Comparison of ENCODE assay signal across 13 cellular contexts in genomic region chr11:12285811-12286222, GRCh38.
A peak's percentile ranks its signal among the peaks of the same experiment; 100 is the strongest.
DNase-seq lines count a peak whose midpoint lies in the region; ATAC-seq and TF ChIP-seq lines count a peak whose summit lies in the region.
"Had no signal": no experiment of that assay in that cellular context is flagged by ENCODE, and none has a peak within 500 bp of the region (broad histone marks: within the 10 kb centered on the region; RNA-seq: fewer than 3 reads in every experiment).

No MANE protein-coding gene starts in this region.

- ATAC-seq in Panc1 (no peak), HG03280 (IDR thresholded peaks at IDR 0.05; ENCODE audit: unreplicated experiment) (no peak), HG02981 (IDR thresholded peaks at IDR 0.05; ENCODE audit: unreplicated experiment) (no peak)
- ATAC-seq: T-cell had no signal

- TF ChIP-seq EP300 in esophagus muscularis mucosa (IDR thresholded peaks at IDR 0.05) (no peak), sigmoid colon (IDR thresholded peaks at IDR 0.05) (no peak)

- TF ChIP-seq POLR2A in esophagus muscularis mucosa (IDR thresholded peaks at IDR 0.05; ENCODE audit: low read depth) (no peak), sigmoid colon (IDR thresholded peaks at IDR 0.05) (no peak)

- POLR2A ChIA-PET in Panc1 (lab: Charles Lee): no interaction called here

- in situ Hi-C loops in Panc1 (cut with HindIII; ENCODE audit: low pct_unique_long_range_greater_than_20kb, low sequenced_read_pairs): no loop called here

- H3K4me3 ChIP-seq in Panc1 (ENCODE audit: low read depth in 2 of 2, low read length in 2 of 2): no peak overlapping the region
- no peak overlapping the region for H3K4me3 ChIP-seq in esophagus muscularis mucosa
- no peak overlapping the region for H3K4me3 ChIP-seq in sigmoid colon
- H3K4me3 ChIP-seq: dorsolateral prefrontal cortex, upper lobe of left lung had no signal

- H3K4me1 ChIP-seq in Panc1 (ENCODE audit: control insufficient read depth, insufficient read depth, low read length) (peaks cover 45% of the 10 kb centered on the region), esophagus muscularis mucosa (peaks cover 20 to 57% (median 53%) of the 10 kb centered on the region in 4 donors), sigmoid colon (peaks cover 0 to 57% (median 50%) of the 10 kb centered on the region in 4 donors)

- no peaks in the 10 kb centered on the region for H3K36me3 ChIP-seq in Panc1 (ENCODE audit: control insufficient read depth, insufficient read depth, low read length)
- no peaks in the 10 kb centered on the region for H3K36me3 ChIP-seq in esophagus muscularis mucosa
- no peaks in the 10 kb centered on the region for H3K36me3 ChIP-seq in sigmoid colon
- H3K36me3 ChIP-seq: upper lobe of left lung had no signal

- 75% methylated on average over 6 of the region's 6 CpGs for WGBS in esophagus muscularis mucosa
- 77% methylated on average over 6 of the region's 6 CpGs for WGBS in sigmoid colon, 2 donors

- peak; percentile 51 for DNase-seq in EH (ENCODE audit: low read depth)
- DNase-seq in Panc1 (ENCODE audit: low read depth, low spot score): no peak
- no peak for DNase-seq in esophagus muscularis mucosa (ENCODE audit: extremely low spot score)
- no peak for DNase-seq in sigmoid colon
- DNase-seq in NOMO-1 treated with DMSO at 0.1 percent for 48 hours (lab: John Stamatoyannopoulos, UW; ENCODE audit: unreplicated experiment): no peak
- DNase-seq in NK-92 treated with Interleukin-12 subunit alpha and Interleukin-12 subunit beta, amount 100 ng/mL, for 24 hours (lab: John Stamatoyannopoulos, UW): no peak
- DNase-seq: activated CD4-positive, CD25-positive, alpha-beta regulatory T cell treated with anti-CD3 and anti-CD28 coated beads, Interleukin-2, amount 50 U/mL, for 72 hours; dorsolateral prefrontal cortex; posterior cingulate gyrus; T-cell; upper lobe of left lung had no signal

- TF ChIP-seq CTCF in Panc1 (IDR thresholded peaks at IDR 0.05) (no peak), esophagus muscularis mucosa (IDR thresholded peaks at IDR 0.05) (no peak), sigmoid colon (IDR thresholded peaks at IDR 0.05) (no peak)

- H3K27me3 ChIP-seq in Panc1 (ENCODE audit: control insufficient read depth, insufficient read depth, low read length) (no peaks in the 10 kb centered on the region), esophagus muscularis mucosa (no peaks in the 10 kb centered on the region), sigmoid colon (no peaks in the 10 kb centered on the region)
- H3K27me3 ChIP-seq: upper lobe of left lung had no signal

- H3K9me3 ChIP-seq in Panc1 (ENCODE audit: control insufficient read depth, insufficient read depth, low read depth, low read length) (no peaks in the 10 kb centered on the region), esophagus muscularis mucosa (no peaks in the 10 kb centered on the region), sigmoid colon (no peaks in the 10 kb centered on the region)
- H3K9me3 ChIP-seq: upper lobe of left lung had no signal

- BruUV-seq in Panc1 (replicated peaks; lab: Mats Ljungman, UMichigan): no TSS peak

- CTCF ChIA-PET in Panc1 (lab: Charles Lee): no interaction called here

- H3K27ac ChIP-seq in Panc1 (ENCODE audit: low read length) (peak overlapping the region; percentile 60; the same call in 1 of the 2 replicates), esophagus muscularis mucosa (replicated peaks in 1 of 4) (peak overlapping the region; percentile 83 to 91 (median 90)), sigmoid colon (peak overlapping the region; percentile 88 to 99 (median 92))
- H3K27ac ChIP-seq: upper lobe of left lung had no signal

- intact Hi-C loops in Panc1 (cut with micrococcal nuclease; ENCODE audit: unreplicated experiment) (no loop called here), esophagus muscularis mucosa (cut with DNase I) (no loop called here), sigmoid colon (cut with DNase I) (loop anchor here (5.0 kb wide), 1 partner anchor 91 kb away; the partner anchor contains the start of gene PARVA)
